In genomic region chr18:6751207-6751606, GRCh38 we compare ENCODE assay signal across 1 cellular context.
TF ChIP-seq lines count a peak whose summit lies in the region.

No MANE protein-coding gene starts in this region.

TF ChIP-seq in GM23338, 12 proteins besides CTCF, POLR2A, EP300 and RAD21 (continued from another document):
- TF ChIP-seq ZNF462 (CRISPR knock-in tag; IDR thresholded peaks at IDR 0.05): no peak
- TF ChIP-seq EZH2phosphoT487 (IDR thresholded peaks at IDR 0.05; ENCODE audit: unreplicated experiment): no peak
- no peak for TF ChIP-seq CREB1 (CRISPR knock-in tag; IDR thresholded peaks at IDR 0.05; ENCODE audit: low read depth)
- no peak for TF ChIP-seq JUNB (IDR thresholded peaks at IDR 0.05; ENCODE audit: unreplicated experiment)
- TF ChIP-seq STAT1 (IDR thresholded peaks at IDR 0.05; ENCODE audit: unreplicated experiment): no peak
